In the genomic region with DNA sequence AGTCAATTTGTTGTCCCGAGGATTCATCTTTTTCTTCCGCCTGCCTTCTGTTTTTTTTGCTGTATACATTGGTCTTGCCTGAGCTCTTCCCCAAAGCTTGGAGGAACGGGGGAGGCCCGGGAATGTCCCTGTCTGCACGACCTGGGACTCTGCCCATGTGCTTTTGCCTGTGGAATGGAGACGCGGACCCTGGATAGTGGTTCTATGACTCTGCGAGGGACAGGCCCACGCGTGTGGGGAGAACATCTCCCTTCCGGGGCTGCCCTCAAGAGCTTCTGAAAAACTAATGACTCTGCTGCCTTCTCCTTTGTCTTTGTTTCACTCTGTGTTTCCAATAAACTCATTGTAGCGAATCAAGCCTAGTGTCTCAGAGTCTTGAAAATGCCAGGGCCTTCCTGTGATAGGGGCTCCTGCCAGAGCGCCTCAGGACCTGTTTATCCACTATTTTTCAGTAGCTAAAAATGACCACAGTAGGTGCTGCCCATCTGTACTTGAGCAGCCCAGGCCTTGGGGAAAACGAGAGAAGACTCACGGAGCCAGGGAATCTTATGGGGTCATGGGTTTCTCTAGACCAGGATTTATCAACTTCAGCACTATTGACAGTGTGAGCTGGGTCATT, we compare ENCODE assay signal across 1 cellular context.
TF ChIP-seq lines count a peak whose summit lies in the region.

No MANE protein-coding gene starts in this region.

TF ChIP-seq in HepG2, 621 proteins besides CTCF, POLR2A, EP300 and RAD21:
- no peak for TF ChIP-seq ATAD3A (CRISPR knock-in tag; IDR thresholded peaks at IDR 0.05)
TF ChIP-seq in HepG2: peak in this region for 0.
